ENCODE assay signal across 15 cellular contexts in the genomic region with DNA sequence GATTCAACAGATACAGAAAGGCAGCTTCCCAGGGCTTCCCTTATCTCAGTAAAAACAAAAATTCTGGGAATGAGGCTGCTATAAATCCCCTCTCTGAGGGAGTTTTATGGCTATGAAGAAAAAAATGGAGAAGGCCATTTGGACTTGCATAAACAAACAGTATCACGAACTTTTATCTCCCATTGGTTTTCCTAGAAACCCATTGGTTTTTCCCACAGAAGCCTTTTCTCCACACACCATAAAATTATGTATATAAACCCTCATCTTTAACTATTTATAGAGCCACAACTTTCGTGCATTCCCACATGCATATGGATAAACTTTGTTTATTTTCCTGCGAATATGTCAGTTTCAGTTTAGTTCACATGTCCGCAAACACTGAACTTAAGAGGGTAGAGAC. TPM values are rescaled to one million over a fixed set of nuclear protein-coding genes. Genes with fewer than 3 reads are reported as not detected.
A peak's percentile ranks its signal among the peaks of the same experiment; 100 is the strongest.
DNase-seq lines count a peak whose midpoint lies in the region; ATAC-seq and TF ChIP-seq lines count a peak whose summit lies in the region.
"Had no signal": no experiment of that assay in that cellular context is flagged by ENCODE, and none has a peak within 500 bp of the region (broad histone marks: within the 10 kb centered on the region; RNA-seq: fewer than 3 reads in every experiment).

No MANE protein-coding gene starts in this region.

- no peak overlapping the region for H3K27ac Mint-ChIP-seq in activated CD8-positive, alpha-beta T cell treated with anti-CD3 and anti-CD28 coated beads for 36 hours
- H3K27ac Mint-ChIP-seq: CD8-positive, alpha-beta memory T cell; IgD-negative memory B cell had no signal

- peaks cover 2% of the 10 kb centered on the region for H3K9me3 ChIP-seq in RWPE2 (ENCODE audit: severe bottlenecking)
- H3K9me3 ChIP-seq in fibroblast of lung (ENCODE audit: control insufficient read depth, insufficient read depth, low read depth, low read length), result no peaks in the 10 kb centered on the region
- no peaks in the 10 kb centered on the region for H3K9me3 ChIP-seq in osteoblast (ENCODE audit: low read depth, low read length)
- H3K9me3 ChIP-seq: BLaER1, Caco-2 had no signal

- H4K20me1 ChIP-seq in fibroblast of lung (ENCODE audit: control insufficient read depth, extremely low read depth, insufficient read depth, low read length) (no peaks in the 10 kb centered on the region), osteoblast (ENCODE audit: insufficient read depth, low read length) (no peaks in the 10 kb centered on the region)
- H4K20me1 ChIP-seq: BLaER1 had no signal

- H3K36me3 ChIP-seq in ACC112 (ENCODE audit: insufficient read depth, low read length) (no peaks in the 10 kb centered on the region), RWPE2 (ENCODE audit: low read depth) (no peaks in the 10 kb centered on the region), fibroblast of lung (ENCODE audit: control insufficient read depth, insufficient read depth, low read length) (no peaks in the 10 kb centered on the region), osteoblast (ENCODE audit: insufficient read depth, low read length) (no peaks in the 10 kb centered on the region)
- H3K36me3 ChIP-seq: BLaER1 had no signal

- H2AFZ ChIP-seq in ACC112 (ENCODE audit: low read length, unreplicated experiment) (peak overlapping the region; percentile 32), fibroblast of lung (ENCODE audit: low read length) (peak overlapping the region; percentile 60), osteoblast (ENCODE audit: low read length) (peak overlapping the region; percentile 56)

- intact Hi-C loops in activated CD8-positive, alpha-beta T cell treated with anti-CD3 and anti-CD28 coated beads for 36 hours (cut with micrococcal nuclease), result no loop called here

- no peaks in the 10 kb centered on the region for H3K36me3 Mint-ChIP-seq in activated CD8-positive, alpha-beta T cell treated with anti-CD3 and anti-CD28 coated beads for 36 hours (ENCODE audit: low read depth)
- H3K36me3 Mint-ChIP-seq: CD8-positive, alpha-beta memory T cell; IgD-negative memory B cell had no signal

- CTCF ChIA-PET in activated CD8-positive, alpha-beta T cell treated with anti-CD3 and anti-CD28 coated beads for 36 hours (lab: Charles Lee), result no interaction called here

- H3K4me1 ChIP-seq in ACC112 (ENCODE audit: control insufficient read depth, insufficient read depth, low read length, unreplicated experiment), result peaks cover 2% of the 10 kb centered on the region
- H3K4me1 ChIP-seq in RWPE2 (ENCODE audit: insufficient read depth, poor library complexity, severe bottlenecking), result no peaks in the 10 kb centered on the region
- H3K4me1 ChIP-seq in fibroblast of lung (ENCODE audit: control insufficient read depth, extremely low read depth, insufficient read depth, low read length), result no peaks in the 10 kb centered on the region
- no peaks in the 10 kb centered on the region for H3K4me1 ChIP-seq in osteoblast (ENCODE audit: insufficient read depth, low read length)
- H3K4me1 ChIP-seq: BLaER1 had no signal

- H3K4me3 ChIP-seq in ACC112 (ENCODE audit: low read depth, low read length) (0 out of 2 replicates have a peak overlapping the region, but pooled peaks have one; percentile 27), RWPE2 (ENCODE audit: severe bottlenecking) (no peak overlapping the region), fibroblast of lung (replicated peaks in 1 of 4; ENCODE audit: control extremely low read depth in 1 of 4, insufficient read depth in 1 of 4, low read depth in 3 of 4, low read length in 4 of 4) (peak overlapping the region in 1 of 4 experiments; percentile 12), osteoblast (ENCODE audit: insufficient read depth, low read length) (no peak overlapping the region)
- H3K4me3 ChIP-seq: BLaER1 had no signal

- no peaks in the 10 kb centered on the region for H3K27me3 ChIP-seq in ACC112 (ENCODE audit: insufficient read depth, low read length)
- no peaks in the 10 kb centered on the region for H3K27me3 ChIP-seq in RWPE2 (ENCODE audit: insufficient read depth, poor library complexity, severe bottlenecking)
- H3K27me3 ChIP-seq in fibroblast of lung (ENCODE audit: control insufficient read depth, insufficient read depth, low read length), result no peaks in the 10 kb centered on the region
- no peaks in the 10 kb centered on the region for H3K27me3 ChIP-seq in osteoblast (ENCODE audit: insufficient read depth, low read length)
- H3K27me3 ChIP-seq: BLaER1 had no signal

- DNase-seq in RWPE2 (ENCODE audit: low spot score), result no peak
- no peak for DNase-seq in fibroblast of lung (ENCODE audit: low read depth in 2 of 2)
- DNase-seq in osteoblast (ENCODE audit: insufficient read length, low spot score, missing footprints), result no peak
- no peak for DNase-seq in activated CD8-positive, alpha-beta T cell treated with anti-CD3 and anti-CD28 coated beads for 36 hours
- DNase-seq in erythroblast (lab: John Stamatoyannopoulos, UW), result no peak
- DNase-seq: AML-193; Caco-2; CD8-positive, alpha-beta memory T cell; HCEC 1CT had no signal

- ATAC-seq in RWPE2 (ENCODE audit: low read depth) (no peak), HG03457 (IDR thresholded peaks at IDR 0.05; ENCODE audit: unreplicated experiment) (no peak)
- no peak for ATAC-seq in activated CD8-positive, alpha-beta T cell treated with anti-CD3 and anti-CD28 coated beads for 36 hours
- ATAC-seq in activated CD4-positive, CD25-positive, alpha-beta regulatory T cell treated with anti-CD3 and anti-CD28 coated beads, Interleukin-2, amount 50 U/mL, for 24 hours, result no peak

- no peak overlapping the region for H3K4me3 Mint-ChIP-seq in activated CD8-positive, alpha-beta T cell treated with anti-CD3 and anti-CD28 coated beads for 36 hours
- H3K4me3 Mint-ChIP-seq: CD8-positive, alpha-beta memory T cell; IgD-negative memory B cell had no signal

- no peaks in the 10 kb centered on the region for H3K79me2 ChIP-seq in ACC112 (ENCODE audit: control insufficient read depth, insufficient read depth, low read length, unreplicated experiment)
- no peaks in the 10 kb centered on the region for H3K79me2 ChIP-seq in fibroblast of lung (ENCODE audit: control insufficient read depth, insufficient read depth, low read length)
- H3K79me2 ChIP-seq in osteoblast (ENCODE audit: insufficient read depth, low read length), result no peaks in the 10 kb centered on the region

- H3K4me2 ChIP-seq in fibroblast of lung (ENCODE audit: extremely low read depth, insufficient read depth, low read length) (peak overlapping the region; percentile 41), osteoblast (ENCODE audit: insufficient read depth, low read length) (no peak overlapping the region)
- H3K4me2 ChIP-seq: BLaER1 had no signal

- POLR2A ChIA-PET in activated CD8-positive, alpha-beta T cell treated with anti-CD3 and anti-CD28 coated beads for 36 hours (lab: Charles Lee), result no interaction called here

- TF ChIP-seq CTCF in RWPE2 (IDR thresholded peaks at IDR 0.05; ENCODE audit: poor library complexity, severe bottlenecking) (no peak), fibroblast of lung (conservative IDR thresholded peaks at IDR 0.05 in 1 of 2, IDR thresholded peaks at IDR 0.05 in 1 of 2; ENCODE audit: low read depth in 1 of 2, low read length in 2 of 2) (no peak), osteoblast (IDR thresholded peaks at IDR 0.05; ENCODE audit: extremely low read depth, low read depth, low read length) (no peak)
- TF ChIP-seq CTCF in activated CD8-positive, alpha-beta T cell treated with anti-CD3 and anti-CD28 coated beads for 36 hours (IDR thresholded peaks at IDR 0.05), result no peak

- no peak overlapping the region for H3K9ac ChIP-seq in fibroblast of lung (ENCODE audit: insufficient read depth, low read length)
- H3K9ac ChIP-seq: BLaER1 had no signal

- no peaks in the 10 kb centered on the region for H3K4me1 Mint-ChIP-seq in activated CD8-positive, alpha-beta T cell treated with anti-CD3 and anti-CD28 coated beads for 36 hours (ENCODE audit: low read depth)
- H3K4me1 Mint-ChIP-seq: CD8-positive, alpha-beta memory T cell; IgD-negative memory B cell had no signal

- no peaks in the 10 kb centered on the region for H3K27me3 Mint-ChIP-seq in activated CD8-positive, alpha-beta T cell treated with anti-CD3 and anti-CD28 coated beads for 36 hours
- H3K27me3 Mint-ChIP-seq: CD8-positive, alpha-beta memory T cell; IgD-negative memory B cell had no signal

- H3K9me3 Mint-ChIP-seq in activated CD8-positive, alpha-beta T cell treated with anti-CD3 and anti-CD28 coated beads for 36 hours, result peaks cover 4% of the 10 kb centered on the region

- H3K27ac ChIP-seq in ACC112 (ENCODE audit: low read depth, low read length) (no peak overlapping the region), RWPE2 (ENCODE audit: poor library complexity, severe bottlenecking) (peak overlapping the region; percentile 33), fibroblast of lung (ENCODE audit: insufficient read depth, low read length) (no peak overlapping the region), osteoblast (ENCODE audit: low read depth, low read length) (no peak overlapping the region)
- H3K27ac ChIP-seq: 22Rv1, BLaER1 had no signal

- TF ChIP-seq POLR2A in erythroblast (IDR thresholded peaks at IDR 0.05; ENCODE audit: low read length), result no peak

RNA-seq across cellular contexts. Expression of a gene that starts 36.2 kb away (rescaled TPM):
- total RNA-seq in fibroblast of lung, result 27.5 and 47.4 TPM in 2 replicates
- polyA plus RNA-seq in fibroblast of lung, result 29.9 and 51.7 TPM in 2 replicates
- 17.3 and 30.6 TPM in 2 replicates for polyA plus RNA-seq in fibroblast of lung (2012)
- polyA minus RNA-seq in fibroblast of lung (ENCODE audit: low replicate concordance), result 49.0 and 68.1 TPM in 2 replicates
- total RNA-seq in osteoblast, result 17.4 and 18.9 TPM in 2 replicates
- total RNA-seq in activated CD8-positive, alpha-beta T cell treated with anti-CD3 and anti-CD28 coated beads for 36 hours, result 1 to 10 TPM; 4.9 to 5.3 TPM
- polyA plus RNA-seq: IgD-negative memory B cell had no signal
